In genomic region chr12:2410490-2410889, GRCh38 we compare ENCODE assay signal across 14 cellular contexts.
DNase-seq lines count a peak whose midpoint lies in the region; ATAC-seq and TF ChIP-seq lines count a peak whose summit lies in the region.
"Had no signal": no experiment of that assay in that cellular context is flagged by ENCODE, and none has a peak within 500 bp of the region (broad histone marks: within the 10 kb centered on the region; RNA-seq: fewer than 3 reads in every experiment).

No MANE protein-coding gene starts in this region.

- no peak for TF ChIP-seq CTCF in omental fat pad (IDR thresholded peaks at IDR 0.05)

- intact Hi-C loops in sciatic nerve (cut with DNase I) = no loop called here

- no peak for ATAC-seq in sciatic nerve
- ATAC-seq in omental fat pad (ENCODE audit: low FRiP score) = no peak
- ATAC-seq: A549, HCT116 had no signal

- DNase-seq in mesenteric fat pad (ENCODE audit: low spot score) = peak; percentile 47
- DNase-seq in sciatic nerve (ENCODE audit: low spot score) = peak; percentile 12
- no peak for DNase-seq in activated CD4-positive, alpha-beta T cell treated with anti-CD3 and anti-CD28 coated beads, Interleukin-2, amount 50 U/mL, for 4 hours
- no peak for DNase-seq in caudate nucleus (lab: John Stamatoyannopoulos, UW)
- no peak for DNase-seq in omental fat pad (ENCODE audit: low spot score)
- DNase-seq: BE2C; CD4-positive, alpha-beta memory T cell; DMS79 treated with DMSO at 0.1 percent for 48 hours; EL; GM23248 had no signal

- H3K27ac ChIP-seq in angular gyrus (ENCODE audit: low read depth, low read length) (peak overlapping the region; percentile 57), caudate nucleus (ENCODE audit: low read depth, low read length) (no peak overlapping the region)
- H3K27ac ChIP-seq: A549, C4-2B, GM23248 had no signal

Comparison
In these comparisons a context has a peak if more than half of its experiments do, and no peak if none do; other contexts are left out.
1. DNase-seq: peak in mesenteric fat pad (single experiment) and sciatic nerve (single experiment); none in activated CD4-positive, alpha-beta T cell treated with anti-CD3 and anti-CD28 coated beads, Interleukin-2, amount 50 U/mL, for 4 hours (0 of 2), caudate nucleus (0 of 61) and omental fat pad (single experiment).